Comparison of ENCODE assay signal across 9 cellular contexts in genomic region chr10:34305189-34305588, GRCh38.
DNase-seq lines count a peak whose midpoint lies in the region; ATAC-seq and TF ChIP-seq lines count a peak whose summit lies in the region.
"Had no signal": no experiment of that assay in that cellular context is flagged by ENCODE, and none has a peak within 500 bp of the region (broad histone marks: within the 10 kb centered on the region; RNA-seq: fewer than 3 reads in every experiment).

No MANE protein-coding gene starts in this region.

- no peak for TF ChIP-seq POLR2A in stomach (IDR thresholded peaks at IDR 0.05)

- intact Hi-C loops in head of caudate nucleus (cut with DNase I) (no loop called here), posterior vena cava (cut with DNase I) (no loop called here), stomach (cut with DNase I; ENCODE audit: low total_unique reads) (no loop called here)

- H3K4me1 ChIP-seq in DND-41 (ENCODE audit: insufficient read depth, low read length) (no peaks in the 10 kb centered on the region), stomach (no peaks in the 10 kb centered on the region)

- no peak overlapping the region for H3K4me2 ChIP-seq in DND-41 (ENCODE audit: insufficient read depth, low read length)

- 69 to 83% (median 75%) methylated on average over 6 of the region's 6 CpGs for WGBS in stomach, 5 donors

- H3K9me3 ChIP-seq in DND-41 (ENCODE audit: insufficient read depth, low read length, severe bottlenecking) = no peaks in the 10 kb centered on the region
- H3K9me3 ChIP-seq in stomach = no peaks in the 10 kb centered on the region
- H3K9me3 ChIP-seq: SJCRH30 had no signal

- H3K36me3 ChIP-seq in DND-41 (ENCODE audit: insufficient read depth, low read length) (no peaks in the 10 kb centered on the region; the same call in 1 of the 2 replicates), stomach (no peaks in the 10 kb centered on the region)
- H3K36me3 ChIP-seq: SJCRH30 had no signal

- TF ChIP-seq EP300 in stomach (IDR thresholded peaks at IDR 0.05) = no peak

- H3K27ac ChIP-seq in DND-41 (ENCODE audit: low read length) (no peak overlapping the region), stomach (no peak overlapping the region)
- H3K27ac ChIP-seq: SJCRH30 had no signal

- DNase-seq in DND-41 = no peak
- DNase-seq in NAMALWA (ENCODE audit: low spot score) = peak; percentile 34
- DNase-seq in head of caudate nucleus = peak in 24 of 42 donors; percentile 6 to 65 (median 22)
- DNase-seq in posterior vena cava (ENCODE audit: low spot score) = no peak
- DNase-seq in NCI-H774 (lab: John Stamatoyannopoulos, UW) = no peak
- no peak for DNase-seq in stomach
- DNase-seq in RPMI8226 = no peak

- H4K20me1 ChIP-seq in DND-41 (ENCODE audit: insufficient read depth, low read length) = no peaks in the 10 kb centered on the region

- H3K4me3 ChIP-seq in DND-41 (ENCODE audit: low read depth in 1 of 2, low read length in 2 of 2) (no peak overlapping the region), stomach (no peak overlapping the region)
- H3K4me3 ChIP-seq: SJCRH30 had no signal

- TF ChIP-seq CTCF in DND-41 (IDR thresholded peaks at IDR 0.05; ENCODE audit: borderline replicate concordance, extremely low read depth, low read length, poor library complexity, severe bottlenecking) (peak; percentile 17), stomach (IDR thresholded peaks at IDR 0.05) (no peak)

- H3K27me3 ChIP-seq in DND-41 (ENCODE audit: insufficient read depth, low read length, poor library complexity) (no peaks in the 10 kb centered on the region), stomach (no peaks in the 10 kb centered on the region)
- H3K27me3 ChIP-seq: SJCRH30 had no signal

- no peak overlapping the region for H3K9ac ChIP-seq in DND-41 (ENCODE audit: low read depth, low read length)

- ATAC-seq in DND-41 (ENCODE audit: insufficient read depth, low read depth) = peak; percentile 58
- peak; percentile 52 for ATAC-seq in GM19468 (IDR thresholded peaks at IDR 0.05; ENCODE audit: extremely low read depth, unreplicated experiment)

- no peak overlapping the region for H2AFZ ChIP-seq in DND-41 (ENCODE audit: low read depth, low read length)

- H3K79me2 ChIP-seq in DND-41 (ENCODE audit: insufficient read depth, low read length) = no peaks in the 10 kb centered on the region

Comparison
In these comparisons a context has a peak if more than half of its experiments do, and no peak if none do; other contexts are left out.
1. DNase-seq: peak in NAMALWA (single experiment) and head of caudate nucleus (24 of 42); none in DND-41 (single experiment), posterior vena cava (single experiment), NCI-H774 (single experiment), stomach (single experiment) and RPMI8226 (single experiment).